16 cellular contexts compared by ENCODE assay signal in genomic region chr9:8751531-8751930, GRCh38.
DNase-seq lines count a peak whose midpoint lies in the region; TF ChIP-seq lines count a peak whose summit lies in the region.
"Had no signal": no experiment of that assay in that cellular context is flagged by ENCODE, and none has a peak within 500 bp of the region (broad histone marks: within the 10 kb centered on the region; RNA-seq: fewer than 3 reads in every experiment).

No MANE protein-coding gene starts in this region.

- TF ChIP-seq CTCF in astrocyte of the spinal cord (IDR thresholded peaks at IDR 0.05; ENCODE audit: low read depth, low read length): no peak
- TF ChIP-seq CTCF in A673 (conservative IDR thresholded peaks at IDR 0.05; ENCODE audit: low read depth, low read length): no peak

- in situ Hi-C loops in astrocyte of the spinal cord (cut with HindIII; ENCODE audit: low sequenced_read_pairs): no loop called here

- peak overlapping the region; percentile 17 for H3K4me2 ChIP-seq in mesendoderm (ENCODE audit: low read length)
- H3K4me2 ChIP-seq in neuronal stem cell (ENCODE audit: insufficient read depth, low read length, poor library complexity, severe bottlenecking): no peak overlapping the region
- H3K4me2 ChIP-seq: BLaER1 treated with 17β-estradiol and CSF1 and Interleukin-3, amounts not matched to agents 10 nM and 100 nM; KMS-11 had no signal

- H3K56ac ChIP-seq in mesendoderm (ENCODE audit: low read length): peak overlapping the region; percentile 83

- H3K4ac ChIP-seq in mesendoderm (ENCODE audit: low read depth, low read length) (peak overlapping the region; percentile 17), neuronal stem cell (ENCODE audit: low read length) (no peak overlapping the region)

- H3K9me3 ChIP-seq in HUES48 (ENCODE audit: control insufficient read depth, insufficient read depth, low read length) (no peaks in the 10 kb centered on the region), neuronal stem cell (replicated peaks in 1 of 2; ENCODE audit: control insufficient read depth in 2 of 2, insufficient read depth in 1 of 2, low read depth in 1 of 2, low read length in 2 of 2) (peaks cover 0 to 11% of the 10 kb centered on the region in 2 donors), A673 (ENCODE audit: low read depth, low read length, poor library complexity, severe bottlenecking) (no peaks in the 10 kb centered on the region)

- peak; percentile 7 for DNase-seq in astrocyte of the spinal cord (ENCODE audit: low read depth, low spot score)
- peak; percentile 92 for DNase-seq in mesendoderm
- no peak for DNase-seq in neuronal stem cell (ENCODE audit: low spot score)
- DNase-seq in RPMI8226: no peak
- DNase-seq in Kasumi-1 (lab: John Stamatoyannopoulos, UW): no peak
- DNase-seq in A673 (ENCODE audit: low spot score): no peak
- no peak for DNase-seq in AG08396 (ENCODE audit: low spot score)
- DNase-seq: CD8-positive, alpha-beta memory T cell; NCI-H1417 treated with DMSO at 0.1 percent for 48 hours; NCI-H2029; NCI-H345; NCI-H524 treated with DMSO at 0.1 percent for 48 hours; SHP77 treated with DMSO at 0.1 percent for 48 hours had no signal

- H3K14ac ChIP-seq in neuronal stem cell (ENCODE audit: low read length): no peak overlapping the region

- H3K23ac ChIP-seq in mesendoderm (ENCODE audit: low read length): no peak overlapping the region
- H3K23ac ChIP-seq in neuronal stem cell (ENCODE audit: low read depth, low read length, poor library complexity): no peak overlapping the region

- POLR2A ChIA-PET in A673 (lab: Charles Lee; ENCODE audit: low non-redundant PET): no interaction called here

- no peak overlapping the region for H2AK5ac ChIP-seq in mesendoderm (ENCODE audit: low read length)
- no peak overlapping the region for H2AK5ac ChIP-seq in neuronal stem cell (ENCODE audit: low read depth, low read length)

- H3K18ac ChIP-seq in mesendoderm (ENCODE audit: low read length) (peak overlapping the region; percentile 29), neuronal stem cell (ENCODE audit: low read length) (no peak overlapping the region)

- H3K79me2 ChIP-seq in mesendoderm (ENCODE audit: control insufficient read depth, insufficient read depth, low read length): peaks cover 2% of the 10 kb centered on the region

- no CpG with 5 or more reads among the region's 1 CpG for WGBS in mesendoderm (ENCODE audit: extremely low coverage, insufficient coverage, low lambda C conversion rate)
- no CpG with 5 or more reads among the region's 1 CpG for WGBS in neuronal stem cell (ENCODE audit: extremely low coverage in 2 of 2, insufficient read length in 2 of 2, insufficient replicate concordance in 1 of 2), 2 donors

- intact Hi-C loops in A673 (cut with micrococcal nuclease; ENCODE audit: unreplicated experiment): no loop called here

- peak overlapping the region; percentile 84 for H3K27ac ChIP-seq in HUES48 (ENCODE audit: low read depth, low read length)
- H3K27ac ChIP-seq in mesendoderm (ENCODE audit: low read depth, low read length): peak overlapping the region; percentile 96
- H3K27ac ChIP-seq in neuronal stem cell (replicated peaks; ENCODE audit: low read length): peak overlapping the region; percentile 62
- no peak overlapping the region for H3K27ac ChIP-seq in A673 (ENCODE audit: low read depth, low read length, poor library complexity, severe bottlenecking)
- H3K27ac ChIP-seq: BLaER1 treated with 17β-estradiol and CSF1 and Interleukin-3, amounts not matched to agents 10 nM and 100 nM; KMS-11 had no signal

- peak overlapping the region; percentile 97 for H2BK5ac ChIP-seq in mesendoderm (ENCODE audit: low read length)
- no peak overlapping the region for H2BK5ac ChIP-seq in neuronal stem cell (ENCODE audit: low read length)

- peaks cover 31% of the 10 kb centered on the region for H3K4me1 ChIP-seq in HUES48 (ENCODE audit: control insufficient read depth, insufficient read depth, low read length)
- H3K4me1 ChIP-seq in mesendoderm (ENCODE audit: control insufficient read depth, low read depth, low read length): peaks cover 18% of the 10 kb centered on the region
- H3K4me1 ChIP-seq in neuronal stem cell (ENCODE audit: control insufficient read depth in 2 of 2, insufficient read depth in 1 of 2, low read depth in 1 of 2, low read length in 2 of 2): peaks cover 17 to 19% of the 10 kb centered on the region in 2 donors
- no peaks in the 10 kb centered on the region for H3K4me1 ChIP-seq in A673 (ENCODE audit: insufficient read depth, low read length, poor library complexity, severe bottlenecking)
- H3K4me1 ChIP-seq: BLaER1 treated with 17β-estradiol and CSF1 and Interleukin-3, amounts not matched to agents 10 nM and 100 nM had no signal

- H2BK120ac ChIP-seq in mesendoderm (ENCODE audit: low read depth, low read length) (no peak overlapping the region), neuronal stem cell (ENCODE audit: low read depth, low read length) (no peak overlapping the region)

- H4K5ac ChIP-seq in mesendoderm (ENCODE audit: low read length): no peak overlapping the region

- H3K9ac ChIP-seq in HUES48 (ENCODE audit: low read depth, low read length) (no peak overlapping the region), mesendoderm (ENCODE audit: low read length) (peak overlapping the region; percentile 32), neuronal stem cell (ENCODE audit: low read depth, low read length, poor library complexity) (no peak overlapping the region)
- H3K9ac ChIP-seq: BLaER1 treated with 17β-estradiol and CSF1 and Interleukin-3, amounts not matched to agents 10 nM and 100 nM; KMS-11 had no signal

- H3K79me1 ChIP-seq in mesendoderm (ENCODE audit: low read length): no peaks in the 10 kb centered on the region
- H3K79me1 ChIP-seq in neuronal stem cell (ENCODE audit: low read depth, low read length): peaks cover 1% of the 10 kb centered on the region

- CTCF ChIA-PET in A673 (lab: Charles Lee): no interaction called here

- BruUV-seq in A673 (replicated peaks; lab: Mats Ljungman, UMichigan): no TSS peak

- H4K8ac ChIP-seq in mesendoderm (ENCODE audit: low read depth, low read length) (no peak overlapping the region), neuronal stem cell (ENCODE audit: low read depth, low read length) (no peak overlapping the region)

- H3K36me3 ChIP-seq in HUES48 (ENCODE audit: control insufficient read depth, insufficient read depth, low read length) (no peaks in the 10 kb centered on the region), mesendoderm (ENCODE audit: control insufficient read depth, insufficient read depth, low read length) (no peaks in the 10 kb centered on the region), neuronal stem cell (replicated peaks in 1 of 2; ENCODE audit: control insufficient read depth in 2 of 2, insufficient read depth in 2 of 2, low read length in 2 of 2) (no peaks in the 10 kb centered on the region), A673 (ENCODE audit: insufficient read depth, low read length, poor library complexity, severe bottlenecking) (no peaks in the 10 kb centered on the region)
- H3K36me3 ChIP-seq: BLaER1 treated with 17β-estradiol and CSF1 and Interleukin-3, amounts not matched to agents 10 nM and 100 nM had no signal

- no peak overlapping the region for H3K4me3 ChIP-seq in HUES48 (ENCODE audit: low read depth, low read length)
- no peak overlapping the region for H3K4me3 ChIP-seq in astrocyte of the spinal cord (ENCODE audit: low read depth, low read length)
- no peak overlapping the region for H3K4me3 ChIP-seq in mesendoderm (ENCODE audit: low read length)
- H3K4me3 ChIP-seq in neuronal stem cell (ENCODE audit: low read length in 2 of 2): no peak overlapping the region
- H3K4me3 ChIP-seq in A673 (ENCODE audit: low read depth, low read length, poor library complexity, severe bottlenecking): no peak overlapping the region
- H3K4me3 ChIP-seq: BLaER1 treated with 17β-estradiol and CSF1 and Interleukin-3, amounts not matched to agents 10 nM and 100 nM had no signal

- no peak overlapping the region for H2BK15ac ChIP-seq in mesendoderm (replicated peaks; ENCODE audit: low read depth)
- no peak overlapping the region for H2BK15ac ChIP-seq in neuronal stem cell (ENCODE audit: low read length)

- H3K27me3 ChIP-seq in HUES48 (ENCODE audit: control insufficient read depth, insufficient read depth, low read length) (no peaks in the 10 kb centered on the region), mesendoderm (ENCODE audit: insufficient read depth, low read length, poor library complexity) (no peaks in the 10 kb centered on the region), neuronal stem cell (ENCODE audit: control insufficient read depth in 3 of 3, insufficient read depth in 3 of 3, low read depth in 1 of 3, low read length in 3 of 3) (no peaks in the 10 kb centered on the region), A673 (replicated peaks; ENCODE audit: insufficient read depth, low read depth, low read length, poor library complexity) (peaks cover 4% of the 10 kb centered on the region)
- H3K27me3 ChIP-seq: BLaER1 treated with 17β-estradiol and CSF1 and Interleukin-3, amounts not matched to agents 10 nM and 100 nM had no signal

- no peak overlapping the region for H2BK12ac ChIP-seq in neuronal stem cell (ENCODE audit: low read length)

- peak overlapping the region; percentile 7 for H2AFZ ChIP-seq in neuronal stem cell (ENCODE audit: low read length)

- no peak overlapping the region for H4K91ac ChIP-seq in neuronal stem cell (ENCODE audit: low read depth, low read length, poor library complexity)

Comparison
In these comparisons a context has a peak if more than half of its experiments do, and no peak if none do; other contexts are left out.
1. DNase-seq: peak in astrocyte of the spinal cord (single experiment) and mesendoderm (single experiment); none in neuronal stem cell (single experiment), RPMI8226 (single experiment), Kasumi-1 (0 of 2), A673 (single experiment) and AG08396 (single experiment).